20 cellular contexts compared by ENCODE assay signal in the genomic region with DNA sequence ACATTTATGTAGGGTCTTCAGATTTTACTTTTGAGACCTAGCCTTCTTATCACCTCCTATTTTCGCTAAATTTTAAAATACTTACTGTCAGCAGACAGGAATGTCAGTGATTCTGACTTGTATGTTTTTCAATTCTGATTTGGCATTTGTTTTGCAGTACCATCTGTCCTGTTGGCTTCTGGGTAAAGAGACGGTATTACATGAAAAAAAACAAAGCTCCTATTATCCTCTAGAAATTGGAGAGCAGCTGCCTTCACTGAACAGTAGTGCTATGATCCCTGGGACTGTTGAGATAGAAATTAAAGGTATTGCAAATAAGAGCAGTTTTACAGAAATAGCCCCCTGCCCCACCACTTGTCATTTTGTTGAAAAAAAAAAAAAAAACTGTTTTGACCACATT. TPM values are rescaled to one million over a fixed set of nuclear protein-coding genes. Genes with fewer than 3 reads are reported as not detected.
DNase-seq lines count a peak whose midpoint lies in the region; ATAC-seq and TF ChIP-seq lines count a peak whose summit lies in the region.
"Had no signal": no experiment of that assay in that cellular context is flagged by ENCODE, and none has a peak within 500 bp of the region (broad histone marks: within the 10 kb centered on the region; RNA-seq: fewer than 3 reads in every experiment).

No MANE protein-coding gene starts in this region.

- DNase-seq in Ammon's horn (ENCODE audit: low spot score), result peak; percentile 76
- DNase-seq in NCI-H1694 treated with DMSO at 0.1 percent for 48 hours (lab: John Stamatoyannopoulos, UW), result peak; percentile 91
- DNase-seq in RWPE2 (ENCODE audit: low spot score), result no peak
- DNase-seq in foreskin melanocyte, result peak; percentile 59
- no peak for DNase-seq in CD1c-positive myeloid dendritic cell (ENCODE audit: extremely low spot score)
- DNase-seq in cardiac septum (ENCODE audit: low spot score), result no peak
- no peak for DNase-seq in anterior cingulate cortex (lab: John Stamatoyannopoulos, UW)
- DNase-seq: ACHN; activated naive CD8-positive, alpha-beta T cell treated with anti-CD3 and anti-CD28 coated beads for 36 hours; DND-41; left ventricle myocardium inferior; NCI-H1436; NCI-H774; T-helper 9 cell; thyroid gland had no signal

- 0 out of 3 replicates have a peak, but pooled peaks have one; percentile 35 for ATAC-seq in RWPE2 (ENCODE audit: low read depth)
- ATAC-seq in GM19324 (IDR thresholded peaks at IDR 0.05; ENCODE audit: low FRiP score, unreplicated experiment), result no peak
- ATAC-seq: HepG2 had no signal

- H3K4me1 ChIP-seq in RWPE2 (ENCODE audit: insufficient read depth, poor library complexity, severe bottlenecking), result peaks cover 12% of the 10 kb centered on the region
- H3K4me1 ChIP-seq: HAP-1, thyroid gland had no signal

- H3K27ac ChIP-seq in RWPE2 (ENCODE audit: poor library complexity, severe bottlenecking), result peak overlapping the region; percentile 73
- H3K27ac ChIP-seq: esophagus muscularis mucosa, left ventricle myocardium inferior, SK-N-MC, thyroid gland had no signal

- H3K36me3 ChIP-seq in RWPE2 (ENCODE audit: low read depth), result peaks cover 20% of the 10 kb centered on the region
- H3K36me3 ChIP-seq: thyroid gland had no signal

- no peaks in the 10 kb centered on the region for H3K9me3 ChIP-seq in RWPE2 (ENCODE audit: severe bottlenecking)
- H3K9me3 ChIP-seq: esophagus muscularis mucosa, HAP-1, left ventricle myocardium inferior, thyroid gland had no signal

- no peak for TF ChIP-seq CTCF in RWPE2 (IDR thresholded peaks at IDR 0.05; ENCODE audit: poor library complexity, severe bottlenecking)

- no peaks in the 10 kb centered on the region for H3K27me3 ChIP-seq in RWPE2 (ENCODE audit: insufficient read depth, poor library complexity, severe bottlenecking)
- H3K27me3 ChIP-seq: esophagus muscularis mucosa, thyroid gland had no signal

- H3K4me3 ChIP-seq in RWPE2 (ENCODE audit: severe bottlenecking), result no peak overlapping the region
- H3K4me3 ChIP-seq: esophagus muscularis mucosa, HAP-1, left ventricle myocardium inferior, SK-N-MC, thyroid gland had no signal

- intact Hi-C loops in cardiac septum (cut with DNase I), result no loop called here

RNA-seq across cellular contexts. Expression of gene ARMC8, which starts 8.4 kb away (rescaled TPM):
- total RNA-seq in cardiac septum, result 34.2 TPM

RNA-seq across cellular contexts. Expression of gene DBR1, which starts 20.8 kb away (rescaled TPM):
- total RNA-seq in cardiac septum, result 7.4 TPM

Comparison
In these comparisons a context has a peak if more than half of its experiments do, and no peak if none do; other contexts are left out.
1. DNase-seq: peak in Ammon's horn (single experiment), NCI-H1694 treated with DMSO at 0.1 percent for 48 hours (single experiment) and foreskin melanocyte (single experiment); none in RWPE2 (single experiment), CD1c-positive myeloid dendritic cell (single experiment), cardiac septum (single experiment) and anterior cingulate cortex (0 of 58).